In the genomic region with DNA sequence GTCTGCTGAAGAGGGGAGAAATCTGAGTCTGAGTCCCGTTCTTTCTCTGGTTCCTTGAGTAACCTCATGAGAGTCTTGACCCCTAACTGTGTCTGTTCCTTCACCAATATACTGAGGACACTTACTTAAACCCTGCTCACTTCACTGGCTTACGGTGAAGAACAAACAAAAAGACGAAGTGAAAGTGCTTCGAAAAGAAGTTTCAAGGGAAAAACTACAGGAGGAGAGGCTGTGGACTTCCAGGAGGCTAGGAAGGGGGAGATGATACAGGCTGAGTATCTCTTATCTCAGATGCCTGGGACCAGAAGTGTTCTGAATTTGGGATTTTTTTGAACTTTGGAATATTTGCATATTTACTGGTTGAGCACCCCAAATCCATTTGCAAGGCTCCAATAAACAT, we compare ENCODE assay signal across 22 cellular contexts. TPM values are rescaled to one million over a fixed set of nuclear protein-coding genes. Genes with fewer than 3 reads are reported as not detected.
DNase-seq lines count a peak whose midpoint lies in the region; ATAC-seq, FAIRE-seq and TF ChIP-seq lines count a peak whose summit lies in the region.
"Had no signal": no experiment of that assay in that cellular context is flagged by ENCODE, and none has a peak within 500 bp of the region (broad histone marks: within the 10 kb centered on the region; RNA-seq: fewer than 3 reads in every experiment).

No MANE protein-coding gene starts in this region.

- H3K9me3 Mint-ChIP-seq in CD4-positive, alpha-beta T cell = no peaks in the 10 kb centered on the region
- H3K9me3 Mint-ChIP-seq in activated CD4-positive, alpha-beta memory T cell treated with anti-CD3 and anti-CD28 coated beads, Interleukin-2, amount 10 ng/mL, durations not matched to agents 7 days and 5 days = no peaks in the 10 kb centered on the region
- H3K9me3 Mint-ChIP-seq in memory B cell = no peaks in the 10 kb centered on the region

- H3K27ac ChIP-seq in CD4-positive, alpha-beta T cell (ENCODE audit: low read depth, low read length) = no peak overlapping the region
- no peak overlapping the region for H3K27ac ChIP-seq in right cardiac atrium (ENCODE audit: low read length)
- H3K27ac ChIP-seq: tibial artery, WERI-Rb-1 had no signal

- no peak overlapping the region for H3K4me3 ChIP-seq in right cardiac atrium (ENCODE audit: low read length)
- H3K4me3 ChIP-seq: HAP-1, tibial artery had no signal

- no peaks in the 10 kb centered on the region for H3K27me3 Mint-ChIP-seq in CD4-positive, alpha-beta T cell
- H3K27me3 Mint-ChIP-seq in activated CD4-positive, alpha-beta memory T cell treated with anti-CD3 and anti-CD28 coated beads, Interleukin-2, amount 10 ng/mL, durations not matched to agents 7 days and 5 days = no peaks in the 10 kb centered on the region
- no peaks in the 10 kb centered on the region for H3K27me3 Mint-ChIP-seq in memory B cell

- no peak for TF ChIP-seq CTCF in CD4-positive, alpha-beta T cell (IDR thresholded peaks at IDR 0.05)

- FAIRE-seq in GM18507 (lab: Jason Lieb, UNC) = peak; percentile 69
- FAIRE-seq in GM19239 (lab: Jason Lieb, UNC) = no peak

- H3K4me1 Mint-ChIP-seq in CD4-positive, alpha-beta T cell (ENCODE audit: low read depth) = peaks cover 33% of the 10 kb centered on the region
- H3K4me1 Mint-ChIP-seq in activated CD4-positive, alpha-beta memory T cell treated with anti-CD3 and anti-CD28 coated beads, Interleukin-2, amount 10 ng/mL, durations not matched to agents 7 days and 5 days = peaks cover 49% of the 10 kb centered on the region
- H3K4me1 Mint-ChIP-seq in memory B cell = peaks cover 39% of the 10 kb centered on the region

- CTCF ChIA-PET in CD4-positive, alpha-beta T cell (lab: Charles Lee) = no interaction called here
- CTCF ChIA-PET in activated CD4-positive, alpha-beta memory T cell treated with anti-CD3 and anti-CD28 coated beads, Interleukin-2, amount 10 ng/mL, durations not matched to agents 7 days and 5 days (lab: Charles Lee) = no interaction called here

- no peak for ATAC-seq in CD4-positive, alpha-beta T cell (ENCODE audit: poor library complexity)
- no peak for ATAC-seq in memory B cell (ENCODE audit: low read depth)
- ATAC-seq in right cardiac atrium = no peak
- ATAC-seq in HG03097 (IDR thresholded peaks at IDR 0.05; ENCODE audit: low FRiP score, unreplicated experiment) = no peak
- ATAC-seq: left lobe of liver had no signal

- no peak for DNase-seq in CD4-positive, alpha-beta T cell
- DNase-seq in GM18507 (ENCODE audit: extremely low spot score, insufficient read length, low read depth) (no peak), memory B cell (ENCODE audit: low spot score in 2 of 2) (no peak), right cardiac atrium (no peak), GM19239 (ENCODE audit: insufficient read length, low spot score) (no peak)
- no peak for DNase-seq in activated CD4-positive, alpha-beta memory T cell treated with anti-CD3 and anti-CD28 coated beads, Interleukin-2, amount 10 ng/mL, durations not matched to agents 7 days and 5 days
- DNase-seq: activated gamma-delta T cell treated with Interleukin-2 at 50 U/mL for 16 hours, AML-193, DMS 273 treated with DMSO at 0.1 percent for 48 hours, GDM1, NCI-H1417, NCI-H526, OCI-M1, SIG-M5, tibial artery, WERI-Rb-1 had no signal

- WGBS in right cardiac atrium = 80% methylated on average over 4 of the region's 4 CpGs

- no peaks in the 10 kb centered on the region for H3K4me1 ChIP-seq in right cardiac atrium (ENCODE audit: control insufficient read depth, insufficient read depth, low read length)
- H3K4me1 ChIP-seq: HAP-1 had no signal

- H3K27ac Mint-ChIP-seq in CD4-positive, alpha-beta T cell = peak overlapping the region; percentile 39
- H3K27ac Mint-ChIP-seq in activated CD4-positive, alpha-beta memory T cell treated with anti-CD3 and anti-CD28 coated beads, Interleukin-2, amount 10 ng/mL, durations not matched to agents 7 days and 5 days = peak overlapping the region; percentile 66
- peak overlapping the region; percentile 88 for H3K27ac Mint-ChIP-seq in memory B cell

- H3K27me3 ChIP-seq in CD4-positive, alpha-beta T cell (ENCODE audit: control insufficient read depth, insufficient read depth, low read length) = no peaks in the 10 kb centered on the region
- no peaks in the 10 kb centered on the region for H3K27me3 ChIP-seq in right cardiac atrium (ENCODE audit: control insufficient read depth, insufficient read depth)
- H3K27me3 ChIP-seq: tibial artery had no signal

- POLR2A ChIA-PET in CD4-positive, alpha-beta T cell (lab: Charles Lee) = no interaction called here
- POLR2A ChIA-PET in activated CD4-positive, alpha-beta memory T cell treated with anti-CD3 and anti-CD28 coated beads, Interleukin-2, amount 10 ng/mL, durations not matched to agents 7 days and 5 days (lab: Charles Lee) = no interaction called here

- H3K9me3 ChIP-seq in CD4-positive, alpha-beta T cell (ENCODE audit: control insufficient read depth, low read length) = no peaks in the 10 kb centered on the region
- no peaks in the 10 kb centered on the region for H3K9me3 ChIP-seq in right cardiac atrium (ENCODE audit: control insufficient read depth, low read length)
- H3K9me3 ChIP-seq: HAP-1, tibial artery had no signal

- intact Hi-C loops in CD4-positive, alpha-beta T cell (cut with DNase I, micrococcal nuclease) = no loop called here
- intact Hi-C loops in right cardiac atrium (cut with DNase I) = loop anchor here in 1 of 4 donors (5.0 kb wide), 1 partner anchor 34 kb away; the partner anchor contains the start of gene KCNN4

- H3K4me3 Mint-ChIP-seq in CD4-positive, alpha-beta T cell = no peak overlapping the region
- no peak overlapping the region for H3K4me3 Mint-ChIP-seq in activated CD4-positive, alpha-beta memory T cell treated with anti-CD3 and anti-CD28 coated beads, Interleukin-2, amount 10 ng/mL, durations not matched to agents 7 days and 5 days
- H3K4me3 Mint-ChIP-seq in memory B cell = peak overlapping the region; percentile 45

- peaks cover 76% of the 10 kb centered on the region for H3K36me3 Mint-ChIP-seq in CD4-positive, alpha-beta T cell (ENCODE audit: low read depth)
- peaks cover 75% of the 10 kb centered on the region for H3K36me3 Mint-ChIP-seq in activated CD4-positive, alpha-beta memory T cell treated with anti-CD3 and anti-CD28 coated beads, Interleukin-2, amount 10 ng/mL, durations not matched to agents 7 days and 5 days (ENCODE audit: low read depth)
- peaks cover 33% of the 10 kb centered on the region for H3K36me3 Mint-ChIP-seq in memory B cell

RNA-seq across cellular contexts. Expression of gene SMG9, which starts 6.1 kb away (rescaled TPM):
- 10 to 100 TPM; 34.7 to 38.2 TPM for total RNA-seq in CD4-positive, alpha-beta T cell
- 10 to 100 TPM; 58.1 to 64.6 TPM for total RNA-seq in activated CD4-positive, alpha-beta memory T cell treated with anti-CD3 and anti-CD28 coated beads, Interleukin-2, amount 10 ng/mL, durations not matched to agents 7 days and 5 days
- total RNA-seq in right cardiac atrium = 10 to 100 TPM; 14.8 to 21.0 (median 15.8) TPM
- 11.7 TPM for polyA plus RNA-seq in right cardiac atrium

RNA-seq across cellular contexts. Expression of gene KCNN4, which starts 32.1 kb away (rescaled TPM):
- 10 to 100 TPM in 1 of 2 experiments, 1 to 10 TPM in 1; 9.7 to 10.4 TPM for total RNA-seq in CD4-positive, alpha-beta T cell
- total RNA-seq in activated CD4-positive, alpha-beta memory T cell treated with anti-CD3 and anti-CD28 coated beads, Interleukin-2, amount 10 ng/mL, durations not matched to agents 7 days and 5 days = 10 to 100 TPM; 71.7 to 72.3 TPM
- total RNA-seq in right cardiac atrium = 1 to 10 TPM in 1 of 4 donors, under 1 TPM in 2, not detected in 1; 0.26 to 1.4 (median 0.32) TPM
- 0.34 TPM for polyA plus RNA-seq in right cardiac atrium

RNA-seq across cellular contexts. Expression of gene IRGC, which starts 32.8 kb away (rescaled TPM):
- not detected for total RNA-seq in CD4-positive, alpha-beta T cell
- not detected for total RNA-seq in activated CD4-positive, alpha-beta memory T cell treated with anti-CD3 and anti-CD28 coated beads, Interleukin-2, amount 10 ng/mL, durations not matched to agents 7 days and 5 days
- total RNA-seq in right cardiac atrium = not detected
- polyA plus RNA-seq in right cardiac atrium = not detected
- total RNA-seq: left lobe of liver; mononuclear cell; renal cortical epithelial cell; T-helper 1 cell treated with Interleukin-12 subunit alpha and Interleukin-12 subunit beta and Interleukin-4 antibody, amounts not matched to agents 30 ng/mL and 1 ng/mL, for 36 hours had no signal

RNA-seq across cellular contexts. Expression of gene LYPD5, which starts 53.6 kb away (rescaled TPM):
- not detected for total RNA-seq in CD4-positive, alpha-beta T cell
- total RNA-seq in activated CD4-positive, alpha-beta memory T cell treated with anti-CD3 and anti-CD28 coated beads, Interleukin-2, amount 10 ng/mL, durations not matched to agents 7 days and 5 days = under 1 TPM; 0.70 to 0.71 TPM
- 1 to 10 TPM in 2 of 4 donors, under 1 TPM in 2; 0.28 to 2.5 (median 0.90) TPM for total RNA-seq in right cardiac atrium
- 0.34 TPM for polyA plus RNA-seq in right cardiac atrium
- total RNA-seq: left lobe of liver, mononuclear cell had no signal

Comparison
In these comparisons a context has a peak if more than half of its experiments do, and no peak if none do; other contexts are left out.
1. RNA of gene KCNN4, which starts 32.1 kb away (total RNA-seq): 71.7 to 72.3 TPM in activated CD4-positive, alpha-beta memory T cell treated with anti-CD3 and anti-CD28 coated beads, Interleukin-2, amount 10 ng/mL, durations not matched to agents 7 days and 5 days; 9.7 to 10.4 TPM in CD4-positive, alpha-beta T cell and 0.26 to 1.4 TPM in right cardiac atrium; every median in the first group is over 4 times any median in the second.
2. Peak in every context shown above with its lines, with median percentiles within 50 percentile points of each other: H3K27ac Mint-ChIP-seq.